ENCODE assay signal across 9 cellular contexts in the genomic region with DNA sequence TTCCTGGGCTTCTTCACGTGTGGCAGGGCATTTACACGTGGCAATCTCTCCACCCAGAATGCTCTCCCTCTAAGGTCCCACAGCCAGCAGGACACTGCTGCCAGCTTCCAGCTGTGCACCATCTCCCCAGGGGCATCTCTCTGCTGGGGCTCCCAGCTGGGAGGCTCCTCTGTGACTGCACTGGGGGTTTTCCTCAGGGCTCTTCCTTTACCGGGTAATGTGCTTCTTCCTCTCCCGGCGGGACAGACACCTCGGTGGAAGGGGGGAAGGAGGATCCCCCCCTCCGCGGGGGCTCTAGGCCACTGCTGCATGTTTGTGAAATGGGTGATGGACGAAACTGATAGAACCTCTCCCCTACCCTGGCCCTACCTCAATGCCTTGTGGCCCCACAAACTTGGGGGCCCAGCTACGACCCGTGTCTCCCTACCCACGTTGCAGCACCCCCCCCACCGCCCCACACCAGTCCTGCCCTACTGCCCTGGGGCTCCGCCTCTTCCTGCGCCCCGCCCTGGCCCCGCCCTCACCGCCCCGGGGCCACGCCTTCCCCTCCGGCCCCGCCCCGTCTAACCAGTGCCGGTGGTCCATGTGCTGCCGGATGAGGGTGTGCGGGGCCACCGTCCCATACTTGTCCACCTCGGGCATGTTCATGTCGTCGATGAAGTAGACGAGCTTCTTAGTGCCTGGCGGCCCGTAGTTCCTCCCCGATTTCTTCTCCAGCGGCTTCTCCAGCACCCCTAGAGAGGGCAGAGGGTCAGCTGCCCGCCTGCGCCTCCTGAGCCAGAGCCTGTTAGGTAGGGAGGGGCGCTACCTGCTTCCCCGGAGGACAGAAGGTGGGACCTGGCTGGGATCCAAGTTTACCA.
DNase-seq lines count a peak whose midpoint lies in the region; ATAC-seq, FAIRE-seq and TF ChIP-seq lines count a peak whose summit lies in the region.
"Had no signal": no experiment of that assay in that cellular context is flagged by ENCODE, and none has a peak within 500 bp of the region (broad histone marks: within the 10 kb centered on the region; RNA-seq: fewer than 3 reads in every experiment).

No MANE protein-coding gene starts in this region.

- H3K79me2 ChIP-seq in MM.1S (ENCODE audit: low read length): no peaks in the 10 kb centered on the region

- H3K4me3 Mint-ChIP-seq in activated T-cell treated with anti-CD3 and anti-CD28 coated beads, Interleukin-2, amount 50 U/mL, for 24 hours: peak overlapping the region; percentile 83

- DNase-seq in GM18507 (ENCODE audit: extremely low spot score, insufficient read length, low read depth): peak; percentile 56
- DNase-seq in NCI-H146 (lab: John Stamatoyannopoulos, UW): peak; percentile 45
- DNase-seq in activated T-cell treated with anti-CD3 and anti-CD28 coated beads, Interleukin-2, amount 50 U/mL, for 24 hours: peak; percentile 92
- peak; percentile 56 for DNase-seq in globus pallidus (ENCODE audit: low spot score)
- DNase-seq in stimulated activated CD4-positive, alpha-beta T cell treated with anti-CD3 and anti-CD28 coated beads, Interleukin-15, amount 100 ng/mL, for 24 hours: peak; percentile 70
- DNase-seq in cerebellar cortex (ENCODE audit: low spot score): no peak
- no peak for DNase-seq in MM.1S

- H3K9me3 Mint-ChIP-seq in activated T-cell treated with anti-CD3 and anti-CD28 coated beads, Interleukin-2, amount 50 U/mL, for 24 hours: no peaks in the 10 kb centered on the region

- peaks cover 57% of the 10 kb centered on the region for H3K27me3 ChIP-seq in MM.1S (replicated peaks; ENCODE audit: insufficient read depth, low read length)

- H3K4me1 Mint-ChIP-seq in activated T-cell treated with anti-CD3 and anti-CD28 coated beads, Interleukin-2, amount 50 U/mL, for 24 hours (ENCODE audit: low read depth): peaks cover 16% of the 10 kb centered on the region

- H4K20me1 ChIP-seq in MM.1S (ENCODE audit: insufficient read depth, low read length): no peaks in the 10 kb centered on the region

- peak overlapping the region; percentile 82 for H3K27ac Mint-ChIP-seq in activated T-cell treated with anti-CD3 and anti-CD28 coated beads, Interleukin-2, amount 50 U/mL, for 24 hours

- H3K4me3 ChIP-seq in MM.1S (ENCODE audit: low read length): no peak overlapping the region

- FAIRE-seq in GM18507 (lab: Jason Lieb, UNC): no peak
- FAIRE-seq: TTC549 had no signal

- H3F3A ChIP-seq in MM.1S (ENCODE audit: insufficient read depth, low read length): no peaks in the 10 kb centered on the region

- H3K27ac ChIP-seq in MM.1S (ENCODE audit: low read length): no peak overlapping the region

- H3K9ac ChIP-seq in MM.1S (ENCODE audit: low read length): no peak overlapping the region

- TF ChIP-seq CTCF in MM.1S (IDR thresholded peaks at IDR 0.05; ENCODE audit: low read length): no peak

- no peaks in the 10 kb centered on the region for H3K36me3 Mint-ChIP-seq in activated T-cell treated with anti-CD3 and anti-CD28 coated beads, Interleukin-2, amount 50 U/mL, for 24 hours (ENCODE audit: low read depth)

- no peaks in the 10 kb centered on the region for H3K9me2 ChIP-seq in MM.1S (replicated peaks; ENCODE audit: insufficient read depth, low read length)

- no peak overlapping the region for H3K4me2 ChIP-seq in MM.1S (ENCODE audit: low read depth, low read length)

- no peaks in the 10 kb centered on the region for H3K9me3 ChIP-seq in MM.1S (replicated peaks; ENCODE audit: insufficient read depth, low read length)

- no peak overlapping the region for H2AFZ ChIP-seq in MM.1S (ENCODE audit: low read length)

- no peak for ATAC-seq in GM18858 (IDR thresholded peaks at IDR 0.05; ENCODE audit: unreplicated experiment)

- no peaks in the 10 kb centered on the region for H3K27me3 Mint-ChIP-seq in activated T-cell treated with anti-CD3 and anti-CD28 coated beads, Interleukin-2, amount 50 U/mL, for 24 hours

- H3K4me1 ChIP-seq in MM.1S (ENCODE audit: low read length): no peaks in the 10 kb centered on the region

- no peaks in the 10 kb centered on the region for H3K36me3 ChIP-seq in MM.1S (replicated peaks; ENCODE audit: insufficient read depth, low read length)

Comparison
In these comparisons a context has a peak if more than half of its experiments do, and no peak if none do; other contexts are left out.
1. DNase-seq: peak in GM18507 (single experiment), NCI-H146 (single experiment), activated T-cell treated with anti-CD3 and anti-CD28 coated beads, Interleukin-2, amount 50 U/mL, for 24 hours (single experiment), globus pallidus (single experiment) and stimulated activated CD4-positive, alpha-beta T cell treated with anti-CD3 and anti-CD28 coated beads, Interleukin-15, amount 100 ng/mL, for 24 hours (single experiment); none in cerebellar cortex (single experiment) and MM.1S (single experiment).